ENCODE assay signal across 22 cellular contexts in the genomic region with DNA sequence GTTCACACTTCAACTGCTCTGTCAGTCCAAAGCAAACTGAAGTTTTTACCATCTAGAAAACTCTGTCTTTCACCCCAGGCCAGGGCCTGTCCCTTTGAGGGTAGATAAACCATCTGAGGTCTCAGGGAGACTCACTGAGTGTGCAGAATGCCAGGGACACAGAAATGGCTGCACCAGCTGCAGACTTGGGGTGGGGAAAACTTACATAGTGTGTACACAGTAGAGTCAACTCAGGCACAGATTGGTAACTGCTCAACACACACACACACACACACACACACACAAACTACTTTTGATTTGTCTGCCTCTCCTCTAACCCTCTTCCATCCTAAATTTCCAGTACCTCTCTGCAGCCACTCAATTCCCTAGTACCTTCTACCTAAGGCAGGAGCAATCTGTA.
DNase-seq lines count a peak whose midpoint lies in the region; ATAC-seq and TF ChIP-seq lines count a peak whose summit lies in the region.
"Had no signal": no experiment of that assay in that cellular context is flagged by ENCODE, and none has a peak within 500 bp of the region (broad histone marks: within the 10 kb centered on the region; RNA-seq: fewer than 3 reads in every experiment).

No MANE protein-coding gene starts in this region.

- H3K4me1 ChIP-seq in mammary epithelial cell (ENCODE audit: insufficient read depth, low read length) (peaks cover 9% of the 10 kb centered on the region), breast epithelium (no peaks in the 10 kb centered on the region), RWPE2 (ENCODE audit: insufficient read depth, poor library complexity, severe bottlenecking) (peaks cover 16% of the 10 kb centered on the region), neuronal stem cell (ENCODE audit: control insufficient read depth in 2 of 2, insufficient read depth in 1 of 2, low read depth in 1 of 2, low read length in 2 of 2) (no peaks in the 10 kb centered on the region)
- H3K4me1 ChIP-seq: BE2C; BLaER1 treated with 17β-estradiol and CSF1 and Interleukin-3, amounts not matched to agents 10 nM and 100 nM had no signal

- H4K20me1 ChIP-seq in mammary epithelial cell (ENCODE audit: insufficient read depth, low read length) = no peaks in the 10 kb centered on the region
- H4K20me1 ChIP-seq: BLaER1 treated with 17β-estradiol and CSF1 and Interleukin-3, amounts not matched to agents 10 nM and 100 nM had no signal

- H3K9ac ChIP-seq in mammary epithelial cell (ENCODE audit: insufficient read depth, low read length) (no peak overlapping the region), neuronal stem cell (ENCODE audit: low read depth, low read length, poor library complexity) (no peak overlapping the region)
- H3K9ac ChIP-seq: BLaER1 treated with 17β-estradiol and CSF1 and Interleukin-3, amounts not matched to agents 10 nM and 100 nM; GM23248 had no signal

- no peak overlapping the region for H3K27ac ChIP-seq in mammary epithelial cell (ENCODE audit: insufficient read depth, low read depth, low read length)
- no peak overlapping the region for H3K27ac ChIP-seq in breast epithelium
- H3K27ac ChIP-seq in RWPE2 (ENCODE audit: poor library complexity, severe bottlenecking) = peak overlapping the region; percentile 67
- H3K27ac ChIP-seq in neuronal stem cell (replicated peaks; ENCODE audit: low read length) = no peak overlapping the region
- H3K27ac ChIP-seq: BLaER1 treated with 17β-estradiol and CSF1 and Interleukin-3, amounts not matched to agents 10 nM and 100 nM; GM23248 had no signal

- H3K4me2 ChIP-seq in mammary epithelial cell (ENCODE audit: insufficient read depth, low read depth, low read length) (no peak overlapping the region), neuronal stem cell (ENCODE audit: insufficient read depth, low read length, poor library complexity, severe bottlenecking) (no peak overlapping the region)
- H3K4me2 ChIP-seq: A549; BLaER1 treated with 17β-estradiol and CSF1 and Interleukin-3, amounts not matched to agents 10 nM and 100 nM had no signal

- no peak overlapping the region for H3K23ac ChIP-seq in neuronal stem cell (ENCODE audit: low read depth, low read length, poor library complexity)

- H3K9me3 ChIP-seq in mammary epithelial cell (replicated peaks; ENCODE audit: insufficient read depth, low read length) (no peaks in the 10 kb centered on the region), breast epithelium (no peaks in the 10 kb centered on the region), RWPE2 (ENCODE audit: severe bottlenecking) (no peaks in the 10 kb centered on the region), neuronal stem cell (replicated peaks in 1 of 2; ENCODE audit: control insufficient read depth in 2 of 2, insufficient read depth in 1 of 2, low read depth in 1 of 2, low read length in 2 of 2) (no peaks in the 10 kb centered on the region)
- H3K9me3 ChIP-seq: A549; BE2C; BLaER1 treated with 17β-estradiol and CSF1 and Interleukin-3, amounts not matched to agents 10 nM and 100 nM had no signal

- dilution Hi-C loops in mammary epithelial cell (cut with HindIII; ENCODE audit: low sequenced_read_pairs) = no loop called here

- no peaks in the 10 kb centered on the region for H3K79me1 ChIP-seq in neuronal stem cell (ENCODE audit: low read depth, low read length)

- no peak overlapping the region for H3K4ac ChIP-seq in neuronal stem cell (ENCODE audit: low read length)

- H2BK15ac ChIP-seq in neuronal stem cell (ENCODE audit: low read length) = no peak overlapping the region

- no peak overlapping the region for H3K18ac ChIP-seq in neuronal stem cell (ENCODE audit: low read length)

- CTCF ChIA-PET in mammary epithelial cell (lab: Charles Lee; ENCODE audit: low non-redundant PET) = no interaction called here

- no peaks in the 10 kb centered on the region for H3K79me2 ChIP-seq in mammary epithelial cell (ENCODE audit: insufficient read depth, low read length)

- no peak overlapping the region for H4K91ac ChIP-seq in neuronal stem cell (ENCODE audit: low read depth, low read length, poor library complexity)

- ATAC-seq in RWPE2 (ENCODE audit: low read depth) (no peak), left colon (peak; percentile 62), GM18517 (IDR thresholded peaks at IDR 0.05; ENCODE audit: unreplicated experiment) (no peak)
- ATAC-seq: A549, HCT116 had no signal

- no peak overlapping the region for H3K14ac ChIP-seq in neuronal stem cell (ENCODE audit: low read length)

- H2AK5ac ChIP-seq in neuronal stem cell (ENCODE audit: low read depth, low read length) = no peak overlapping the region

- BruUV-seq in mammary epithelial cell (replicated peaks; lab: Mats Ljungman, UMichigan) = no TSS peak

- H2AFZ ChIP-seq in mammary epithelial cell (ENCODE audit: low read depth, low read length) (peak overlapping the region; percentile 4), neuronal stem cell (ENCODE audit: low read length) (peak overlapping the region; percentile 9)
- H2AFZ ChIP-seq: GM23248 had no signal

- intact Hi-C loops in mammary epithelial cell (cut with micrococcal nuclease) (no loop called here), breast epithelium (cut with DNase I; ENCODE audit: low total_unique reads) (no loop called here), left colon (cut with DNase I, micrococcal nuclease) (no loop called here)

- TF ChIP-seq CTCF in mammary epithelial cell (conservative IDR thresholded peaks at IDR 0.05 in 1 of 2, IDR thresholded peaks at IDR 0.05 in 1 of 2; ENCODE audit: extremely low read depth in 1 of 2, insufficient read depth in 1 of 2, low read depth in 1 of 2, low read length in 2 of 2) (no peak), breast epithelium (IDR thresholded peaks at IDR 0.05) (no peak), RWPE2 (IDR thresholded peaks at IDR 0.05; ENCODE audit: poor library complexity, severe bottlenecking) (no peak)

- no peak overlapping the region for H2BK5ac ChIP-seq in neuronal stem cell (ENCODE audit: low read length)

- H3K36me3 ChIP-seq in mammary epithelial cell (ENCODE audit: insufficient read depth, low read length) (no peaks in the 10 kb centered on the region), breast epithelium (no peaks in the 10 kb centered on the region), RWPE2 (ENCODE audit: low read depth) (0 out of 2 replicates have a peak, but pooled peaks cover 4% of the 10 kb centered on the region), neuronal stem cell (replicated peaks in 1 of 2; ENCODE audit: control insufficient read depth in 2 of 2, insufficient read depth in 2 of 2, low read length in 2 of 2) (no peaks in the 10 kb centered on the region)
- H3K36me3 ChIP-seq: BE2C; BLaER1 treated with 17β-estradiol and CSF1 and Interleukin-3, amounts not matched to agents 10 nM and 100 nM had no signal

- H3K27me3 ChIP-seq in mammary epithelial cell (ENCODE audit: insufficient read depth, low read length) (no peaks in the 10 kb centered on the region), breast epithelium (no peaks in the 10 kb centered on the region), RWPE2 (ENCODE audit: insufficient read depth, poor library complexity, severe bottlenecking) (peaks cover 4% of the 10 kb centered on the region), neuronal stem cell (ENCODE audit: control insufficient read depth in 3 of 3, insufficient read depth in 3 of 3, low read depth in 1 of 3, low read length in 3 of 3) (no peaks in the 10 kb centered on the region)
- H3K27me3 ChIP-seq: BE2C; BLaER1 treated with 17β-estradiol and CSF1 and Interleukin-3, amounts not matched to agents 10 nM and 100 nM had no signal

- no peak for TF ChIP-seq POLR2A in breast epithelium (IDR thresholded peaks at IDR 0.05)

- H4K8ac ChIP-seq in neuronal stem cell (ENCODE audit: low read depth, low read length) = no peak overlapping the region

- H3K4me3 ChIP-seq in mammary epithelial cell (replicated peaks in 1 of 3; ENCODE audit: insufficient read depth in 1 of 3, low read depth in 2 of 3, low read length in 3 of 3) (no peak overlapping the region), breast epithelium (no peak overlapping the region), RWPE2 (ENCODE audit: severe bottlenecking) (no peak overlapping the region), neuronal stem cell (ENCODE audit: low read length in 2 of 2) (no peak overlapping the region)
- H3K4me3 ChIP-seq: A549; BLaER1 treated with 17β-estradiol and CSF1 and Interleukin-3, amounts not matched to agents 10 nM and 100 nM; GM23248 had no signal

- in situ Hi-C loops in mammary epithelial cell (cut with MboI; ENCODE audit: low sequenced_read_pairs in 2 of 2) = no loop called here

- no peak overlapping the region for H2BK120ac ChIP-seq in neuronal stem cell (ENCODE audit: low read depth, low read length)

- DNase-seq in mammary epithelial cell (no peak), breast epithelium (ENCODE audit: low spot score in 2 of 2) (no peak), RWPE2 (ENCODE audit: low spot score) (no peak), left colon (peak in 1 of 2 donors; percentile 9), neuronal stem cell (ENCODE audit: low spot score) (no peak), occipital lobe (lab: John Stamatoyannopoulos, UW) (no peak), GF-D8 (lab: John Stamatoyannopoulos, UW) (no peak)
- DNase-seq: 8988T; ACHN; AML-193; BE2C; Calu3; CD4-positive, alpha-beta T cell; CD8-positive, alpha-beta memory T cell; DMS53; DMS79 treated with DMSO at 0.1 percent for 48 hours; GM23248; H9 had no signal

- no peak overlapping the region for H2BK12ac ChIP-seq in neuronal stem cell (ENCODE audit: low read length)
